In genomic region chr2:120693121-120693520, GRCh38 we compare ENCODE assay signal across 22 cellular contexts. TPM values are rescaled to one million over a fixed set of nuclear protein-coding genes. Genes with fewer than 3 reads are reported as not detected.
DNase-seq lines count a peak whose midpoint lies in the region; ATAC-seq, FAIRE-seq and TF ChIP-seq lines count a peak whose summit lies in the region.
"Had no signal": no experiment of that assay in that cellular context is flagged by ENCODE, and none has a peak within 500 bp of the region (broad histone marks: within the 10 kb centered on the region; RNA-seq: fewer than 3 reads in every experiment).

No MANE protein-coding gene starts in this region.

- H3K79me1 ChIP-seq in IMR-90 (ENCODE audit: low read depth in 1 of 2, low read length in 2 of 2): no peaks in the 10 kb centered on the region

- H3K9ac ChIP-seq in IMR-90 (ENCODE audit: low read depth, low read length) (no peak overlapping the region), endothelial cell of umbilical vein (replicated peaks; ENCODE audit: extremely low read depth, insufficient read depth, low read length) (no peak overlapping the region)
- H3K9ac ChIP-seq: BLaER1 had no signal

- no peak overlapping the region for H3K4me2 ChIP-seq in IMR-90 (ENCODE audit: low read depth, low read length)
- H3K4me2 ChIP-seq in endothelial cell of umbilical vein (ENCODE audit: insufficient read depth, low read length): no peak overlapping the region
- H3K4me2 ChIP-seq: BLaER1 had no signal

- H3K9me1 ChIP-seq in IMR-90 (ENCODE audit: insufficient read depth, low read length): peaks cover 3% of the 10 kb centered on the region; the same call in 1 of the 2 replicates
- H3K9me1 ChIP-seq in endothelial cell of umbilical vein (replicated peaks; ENCODE audit: control insufficient read depth, extremely low read depth, insufficient read depth, low read length): no peaks in the 10 kb centered on the region

- no peak overlapping the region for H3K23ac ChIP-seq in IMR-90 (ENCODE audit: low read depth, low read length)

- H3K56ac ChIP-seq in IMR-90 (ENCODE audit: extremely low read depth, insufficient read depth, low read length): no peak overlapping the region

- intact Hi-C loops in IMR-90 (cut with micrococcal nuclease) (loop anchor here (10.0 kb wide), 3 partner anchors 82 to 242 kb away; no protein-coding TSS in a partner anchor), endothelial cell of umbilical vein (cut with micrococcal nuclease) (loop anchor here (10.0 kb wide), 1 partner anchor 222 kb away; no protein-coding TSS in a partner anchor)

- TF ChIP-seq POLR2A in IMR-90 (IDR thresholded peaks at IDR 0.05; ENCODE audit: low read depth, low read length) (no peak), endothelial cell of umbilical vein (IDR thresholded peaks at IDR 0.05; ENCODE audit: low read depth, low read length) (no peak)

- no peak overlapping the region for H2BK120ac ChIP-seq in IMR-90 (ENCODE audit: low read depth, low read length)

- H3K4me3 ChIP-seq in ACC112 (ENCODE audit: low read depth, low read length): no peak overlapping the region
- no peak overlapping the region for H3K4me3 ChIP-seq in IMR-90 (ENCODE audit: insufficient read depth, low read depth, low read length)
- no peak overlapping the region for H3K4me3 ChIP-seq in endothelial cell of umbilical vein (replicated peaks in 1 of 3; ENCODE audit: insufficient read depth in 1 of 3, low read depth in 1 of 3, low read length in 3 of 3)
- H3K4me3 ChIP-seq: BLaER1, K562 had no signal

- H4K8ac ChIP-seq in IMR-90 (ENCODE audit: low read depth in 2 of 2, low read length in 2 of 2): no peak overlapping the region

- no peak overlapping the region for H2BK20ac ChIP-seq in IMR-90 (ENCODE audit: low read depth, low read length)

- no peak overlapping the region for H2AFZ ChIP-seq in ACC112 (ENCODE audit: low read length, unreplicated experiment)
- H2AFZ ChIP-seq in IMR-90 (replicated peaks; ENCODE audit: low read length, poor library complexity): no peak overlapping the region
- no peak overlapping the region for H2AFZ ChIP-seq in endothelial cell of umbilical vein (ENCODE audit: low read depth, low read length)

- no peaks in the 10 kb centered on the region for H3K9me3 ChIP-seq in IMR-90 (ENCODE audit: control insufficient read depth, insufficient read depth, low read length)
- H3K9me3 ChIP-seq in endothelial cell of umbilical vein (replicated peaks; ENCODE audit: control insufficient read depth, insufficient read depth, low read length): no peaks in the 10 kb centered on the region
- H3K9me3 ChIP-seq: BLaER1 had no signal

- no peak overlapping the region for H4K91ac ChIP-seq in IMR-90 (ENCODE audit: insufficient read depth, low read depth, low read length)

- no peak for TF ChIP-seq CTCF in IMR-90 (conservative IDR thresholded peaks at IDR 0.05; ENCODE audit: low read depth, low read length)
- TF ChIP-seq CTCF in endothelial cell of umbilical vein (IDR thresholded peaks at IDR 0.05; ENCODE audit: extremely low read depth in 1 of 2, insufficient read depth in 1 of 2, low read depth in 1 of 2, low read length in 2 of 2): no peak

- peaks cover 10% of the 10 kb centered on the region for H3K4me1 ChIP-seq in ACC112 (ENCODE audit: control insufficient read depth, insufficient read depth, low read length, unreplicated experiment)
- H3K4me1 ChIP-seq in IMR-90 (ENCODE audit: control insufficient read depth, insufficient read depth, low read length): peaks cover 5% of the 10 kb centered on the region; the same call in 1 of the 2 replicates
- peaks cover 5% of the 10 kb centered on the region for H3K4me1 ChIP-seq in endothelial cell of umbilical vein (ENCODE audit: control insufficient read depth, extremely low read depth, insufficient read depth, low read length)

- H2AK9ac ChIP-seq in IMR-90 (replicated peaks; ENCODE audit: low read depth, low read length, poor library complexity): no peak overlapping the region

- in situ Hi-C loops in IMR-90 (cut with MboI; ENCODE audit: low sequenced_read_pairs): loop anchor here (25.0 kb wide), 2 partner anchors 669 to 956 kb away; no protein-coding TSS in a partner anchor

- peak; percentile 47 for DNase-seq in IMR-90
- DNase-seq in endothelial cell of umbilical vein (ENCODE audit: low read depth, low spot score): no peak
- DNase-seq in lung microvascular endothelial cell (ENCODE audit: low read depth in 2 of 2): peak; percentile 32 to 33
- DNase-seq in T1000 (lab: John Stamatoyannopoulos, UW): no peak
- DNase-seq in activated naive CD4-positive, alpha-beta T cell treated with Interleukin-2 at 50 U/mL for 16 hours: no peak
- DNase-seq in NCI-H524 (lab: John Stamatoyannopoulos, UW): no peak
- DNase-seq: 8988T; CD4-positive, alpha-beta memory T cell; DMS153; EL; NCI-H1105 treated with DMSO at 0.1 percent for 48 hours; NCI-H1694 treated with DMSO at 0.1 percent for 48 hours; NCI-H2227 treated with DMSO at 0.1 percent for 48 hours; NCI-H524 treated with DMSO at 0.1 percent for 48 hours; RPMI8226; SIG-M5 had no signal

- H3K79me2 ChIP-seq in ACC112 (ENCODE audit: control insufficient read depth, insufficient read depth, low read length, unreplicated experiment) (no peaks in the 10 kb centered on the region), endothelial cell of umbilical vein (ENCODE audit: control insufficient read depth, insufficient read depth, low read length) (no peaks in the 10 kb centered on the region)

- peak overlapping the region; percentile 72; the same call in 1 of the 2 replicates for H2AK5ac ChIP-seq in IMR-90 (ENCODE audit: low read depth, low read length)

- FAIRE-seq in endothelial cell of umbilical vein (lab: Jason Lieb, UNC): no peak
- FAIRE-seq: GM12892, H1, K562 had no signal

- WGBS in IMR-90 (ENCODE audit: extremely low coverage in 2 of 2, insufficient read length in 1 of 2), 2 experiments: no CpG with 5 or more reads among the region's 2 CpGs

- H3K14ac ChIP-seq in IMR-90 (replicated peaks; ENCODE audit: low read depth, low read length): 0 out of 2 replicates have a peak overlapping the region, but pooled peaks have one; percentile 8

- CTCF ChIA-PET in IMR-90 (lab: Yijun Ruan, JAX): interaction anchor here (0.7 to 1.0 kb wide), 2 partner anchors 377 to 387 kb away, joined by 3 read pairs; no protein-coding TSS in a partner anchor
- CTCF ChIA-PET in endothelial cell of umbilical vein (lab: Charles Lee): interaction anchor here (1.4 to 9.2 kb wide), 3 partner anchors 378 to 387 kb away, joined by 7 to 251 read pairs (median 12); no protein-coding TSS in a partner anchor

- H3K18ac ChIP-seq in IMR-90 (ENCODE audit: low read depth, low read length): no peak overlapping the region

- peak overlapping the region; percentile 24; the same call in 1 of the 2 replicates for H3K4ac ChIP-seq in IMR-90 (ENCODE audit: low read depth, low read length)

- no peak overlapping the region for H2BK15ac ChIP-seq in IMR-90 (ENCODE audit: low read depth, low read length)

- H4K20me1 ChIP-seq in IMR-90 (ENCODE audit: insufficient read depth, low read length): no peaks in the 10 kb centered on the region
- no peaks in the 10 kb centered on the region for H4K20me1 ChIP-seq in endothelial cell of umbilical vein (replicated peaks; ENCODE audit: control insufficient read depth, extremely low read depth, insufficient read depth, low read length)
- H4K20me1 ChIP-seq: BLaER1 had no signal

- H3K27ac ChIP-seq in ACC112 (ENCODE audit: low read depth, low read length) (peak overlapping the region; percentile 38; the same call in 1 of the 2 replicates), IMR-90 (ENCODE audit: insufficient read depth, low read length) (no peak overlapping the region), endothelial cell of umbilical vein (ENCODE audit: insufficient read depth, low read depth, low read length) (no peak overlapping the region)
- H3K27ac ChIP-seq: BLaER1 had no signal

- no peak for ATAC-seq in IMR-90 (ENCODE audit: low read depth)
- no peak for ATAC-seq in HG03354 (IDR thresholded peaks at IDR 0.05; ENCODE audit: poor library complexity, severe bottlenecking, unreplicated experiment)
- ATAC-seq: K562 had no signal

- POLR2A ChIA-PET in IMR-90 (lab: Charles Lee; ENCODE audit: unreplicated experiment) (no interaction called here), endothelial cell of umbilical vein (lab: Charles Lee) (no interaction called here)

- no peaks in the 10 kb centered on the region for H3K36me3 ChIP-seq in ACC112 (ENCODE audit: insufficient read depth, low read length)
- H3K36me3 ChIP-seq in IMR-90 (ENCODE audit: control insufficient read depth, insufficient read depth, low read length): no peaks in the 10 kb centered on the region
- no peaks in the 10 kb centered on the region for H3K36me3 ChIP-seq in endothelial cell of umbilical vein (ENCODE audit: control insufficient read depth in 2 of 2, extremely low read depth in 1 of 2, insufficient read depth in 2 of 2, low read length in 2 of 2)
- H3K36me3 ChIP-seq: BLaER1 had no signal

- H3K27me3 ChIP-seq in ACC112 (ENCODE audit: insufficient read depth, low read length) (peaks cover 4% of the 10 kb centered on the region; the same call in 1 of the 2 replicates), IMR-90 (ENCODE audit: control insufficient read depth, insufficient read depth, low read length) (peaks cover 7% of the 10 kb centered on the region), endothelial cell of umbilical vein (ENCODE audit: control insufficient read depth in 2 of 2, insufficient read depth in 2 of 2, low read length in 2 of 2) (peaks cover 17% of the 10 kb centered on the region in 2 experiments)
- H3K27me3 ChIP-seq: BLaER1 had no signal

- H2BK5ac ChIP-seq in IMR-90 (ENCODE audit: low read depth, low read length, poor library complexity, severe bottlenecking): no peak overlapping the region

- TF ChIP-seq RAD21 in IMR-90 (IDR thresholded peaks at IDR 0.05; ENCODE audit: low read length): no peak

- dilution Hi-C loops in IMR-90 (cut with HindIII; ENCODE audit: low sequenced_read_pairs, unreplicated experiment): no loop called here
- dilution Hi-C loops in endothelial cell of umbilical vein (cut with MboI; ENCODE audit: extremely low pct_ligation_motif_present, low sequenced_read_pairs): no loop called here

- no peak overlapping the region for H4K5ac ChIP-seq in IMR-90 (ENCODE audit: low read depth, low read length)

- BruUV-seq in IMR-90 (replicated peaks; lab: Mats Ljungman, UMichigan) (no TSS peak), endothelial cell of umbilical vein (replicated peaks; lab: Mats Ljungman, UMichigan) (no TSS peak)

RNA-seq across cellular contexts. Expression of gene GLI2, which starts 42.5 kb away (rescaled TPM):
- 3.8 and 4.7 TPM in 2 replicates for total RNA-seq in IMR-90 (2012; rRNA removed)
- 26.0 and 31.5 TPM in 2 replicates for polyA plus RNA-seq in IMR-90 (2012; rRNA removed)
- polyA plus RNA-seq in IMR-90 (2012; cell fraction: cytosol; rRNA removed): 7.6 and 16.7 TPM in 2 replicates
- polyA plus RNA-seq in IMR-90 (2012; cell fraction: nucleus; rRNA removed; ENCODE audit: low replicate concordance): 57.0 and 124 TPM in 2 replicates
- total RNA-seq in endothelial cell of umbilical vein: 0.13 and 0.51 TPM in 2 replicates
- polyA plus RNA-seq in endothelial cell of umbilical vein: 0.02 TPM in 1 of 2 replicates, not detected in the other
- polyA plus RNA-seq in endothelial cell of umbilical vein (2011; cell fraction: cytosol; rRNA removed): 0.01 TPM in 1 of 2 replicates, not detected in the other
- polyA plus RNA-seq in endothelial cell of umbilical vein (2011; cell fraction: nucleus; rRNA removed): 0.01 TPM in 1 of 2 replicates, not detected in the other
- polyA plus RNA-seq in endothelial cell of umbilical vein (2012): not detected in 2 replicates
- not detected in 2 replicates for polyA minus RNA-seq in endothelial cell of umbilical vein
- polyA minus RNA-seq in endothelial cell of umbilical vein (2011; cell fraction: cytosol; rRNA and poly(A)+ RNA removed): 0.51 TPM
- polyA minus RNA-seq in endothelial cell of umbilical vein (2011; cell fraction: nucleus; rRNA and poly(A)+ RNA removed): not detected in 2 replicates
- total RNA-seq in lung microvascular endothelial cell: under 0.01 TPM in 1 of 2 replicates, not detected in the other
- total RNA-seq: CD4-positive, alpha-beta memory T cell had no signal
- polyA plus RNA-seq: CD4-positive, alpha-beta memory T cell; K562 had no signal

Comparison
In these comparisons a context has a peak if more than half of its experiments do, and no peak if none do; other contexts are left out.
1. DNase-seq: peak in IMR-90 (single experiment) and lung microvascular endothelial cell (2 of 2); none in endothelial cell of umbilical vein (single experiment), T1000 (single experiment), activated naive CD4-positive, alpha-beta T cell treated with Interleukin-2 at 50 U/mL for 16 hours (single experiment) and NCI-H524 (0 of 2).